ENCODE assay signal across 8 cellular contexts in the genomic region with DNA sequence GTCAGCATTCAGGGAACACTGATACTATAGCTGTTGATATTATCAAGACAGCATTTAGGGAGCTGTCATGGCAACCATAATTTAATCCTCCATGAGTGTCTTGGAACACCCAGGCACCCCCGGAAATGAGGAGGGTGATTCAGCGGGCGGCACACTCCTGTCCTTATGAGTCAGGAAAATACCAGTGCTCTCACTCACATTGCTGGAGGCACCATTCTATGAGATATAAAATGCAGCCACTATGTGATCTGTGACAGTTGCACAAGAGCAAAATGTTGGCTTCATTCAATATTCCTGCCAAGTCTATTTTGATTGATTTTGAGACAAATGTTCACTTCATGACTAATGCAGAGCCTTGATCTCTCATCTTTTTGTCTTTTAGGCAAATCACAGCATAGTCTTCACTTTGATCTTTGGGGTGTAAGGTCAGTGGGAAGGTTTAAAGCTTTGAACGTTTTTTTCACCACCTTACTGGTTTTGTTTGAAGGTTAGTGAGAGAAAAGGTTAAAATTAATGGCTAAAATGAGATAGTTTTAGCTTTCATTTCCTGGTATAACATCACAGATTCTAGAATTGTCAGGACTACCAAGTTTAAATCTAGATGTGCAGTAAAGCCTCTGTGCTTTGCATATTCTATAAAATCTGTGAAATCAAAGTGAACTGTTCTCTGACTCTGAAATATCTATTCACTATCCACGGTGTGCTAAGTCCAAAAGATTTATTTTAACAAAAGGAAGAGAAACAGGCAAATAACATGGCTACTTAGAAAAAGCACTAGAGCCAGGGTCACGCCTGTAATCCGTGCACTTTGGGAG. TPM values are rescaled to one million over a fixed set of nuclear protein-coding genes. Genes with fewer than 3 reads are reported as not detected.
DNase-seq lines count a peak whose midpoint lies in the region; ATAC-seq, FAIRE-seq and TF ChIP-seq lines count a peak whose summit lies in the region.

No MANE protein-coding gene starts in this region.

- no peaks in the 10 kb centered on the region for H3K36me3 Mint-ChIP-seq in astrocyte (ENCODE audit: low read depth, unreplicated experiment)

- no peaks in the 10 kb centered on the region for H3K9me3 Mint-ChIP-seq in astrocyte (ENCODE audit: unreplicated experiment)

- CTCF ChIA-PET in AG04449 (lab: Yijun Ruan, JAX): interaction anchor here (0.8 to 1.4 kb wide), 4 partner anchors 10 to 105 kb away, joined by 3 to 5 read pairs (median 3); no protein-coding TSS in a partner anchor
- CTCF ChIA-PET in HepG2 (lab: Yijun Ruan, JAX; ENCODE audit: low intra/inter-chr PET ratio, low total read pairs): no interaction called here

- H3K4me1 ChIP-seq in astrocyte (ENCODE audit: insufficient read depth, low read length): peaks cover 30% of the 10 kb centered on the region
- peaks cover 99% of the 10 kb centered on the region for H3K4me1 ChIP-seq in HepG2 (ENCODE audit: insufficient read depth, low read length)

- TF ChIP-seq POLR2A in HepG2 (IDR thresholded peaks at IDR 0.05; ENCODE audit: insufficient read depth in 1 of 2, low read depth in 2 of 2, low read length in 2 of 2): no peak

- POLR2A ChIA-PET in AG04449 (lab: Yijun Ruan, JAX): interaction anchor here (0.8 kb wide), 1 partner anchor 18 kb away, joined by 4 read pairs; no protein-coding TSS in a partner anchor
- POLR2A ChIA-PET in HepG2 (lab: Yijun Ruan, JAX): interaction anchor here (0.6 to 3.0 kb wide), 2 partner anchors 12 to 60 kb away, joined by 3 to 37 read pairs; a partner anchor contains a TSS

- peak overlapping the region; percentile 57 for H3K4me3 Mint-ChIP-seq in astrocyte (ENCODE audit: unreplicated experiment)

- WGBS in HepG2 (ENCODE audit: low lambda C conversion rate): 6% methylated on average over 7 of the region's 7 CpGs

- TF ChIP-seq CTCF in AG04449 (IDR thresholded peaks at IDR 0.05; ENCODE audit: insufficient read depth, low read length, missing control alignments) (no peak), astrocyte (IDR thresholded peaks at IDR 0.05; ENCODE audit: insufficient read depth, low read depth, low read length) (no peak), HepG2 (CRISPR knock-in tag; IDR thresholded peaks at IDR 0.05) (no peak)

- H2AFZ ChIP-seq in astrocyte (ENCODE audit: low read depth, low read length) (no peak overlapping the region), HepG2 (ENCODE audit: low read length) (no peak overlapping the region)

- no peaks in the 10 kb centered on the region for H3K79me2 ChIP-seq in astrocyte (ENCODE audit: insufficient read depth, low read length)
- peaks cover 12% of the 10 kb centered on the region for H3K79me2 ChIP-seq in HepG2 (ENCODE audit: insufficient read depth, low read length)

- H3K4me2 ChIP-seq in astrocyte (ENCODE audit: low read length): peak overlapping the region; percentile 79
- peak overlapping the region; percentile 62 for H3K4me2 ChIP-seq in HepG2 (ENCODE audit: low read depth, low read length)

- H3K27ac Mint-ChIP-seq in astrocyte (ENCODE audit: unreplicated experiment): peak overlapping the region; percentile 97

- no TSS peak for BruUV-seq in HepG2 (replicated peaks; lab: Mats Ljungman, UMichigan)

- H3K36me3 ChIP-seq in astrocyte (ENCODE audit: insufficient read depth, low read length): no peaks in the 10 kb centered on the region
- no peaks in the 10 kb centered on the region for H3K36me3 ChIP-seq in HepG2 (replicated peaks in 1 of 2; ENCODE audit: control insufficient read depth in 1 of 2, insufficient read depth in 2 of 2, low read length in 2 of 2)

- H3K4me1 Mint-ChIP-seq in astrocyte (ENCODE audit: low read depth, unreplicated experiment): peaks cover 33% of the 10 kb centered on the region

- H3K27me3 Mint-ChIP-seq in astrocyte (ENCODE audit: low read depth, unreplicated experiment): no peaks in the 10 kb centered on the region

- H3K4me3 ChIP-seq in AG04449 (ENCODE audit: low read depth, low read length): no peak overlapping the region
- H3K4me3 ChIP-seq in astrocyte (ENCODE audit: insufficient read depth, low read depth, low read length): peak overlapping the region; percentile 28
- peak overlapping the region in 1 of 3 experiments; percentile 15; a peak in 2 of 6 replicates for H3K4me3 ChIP-seq in HepG2 (replicated peaks in 1 of 3; ENCODE audit: insufficient read depth in 1 of 3, low read depth in 2 of 3, low read length in 3 of 3)

- peak overlapping the region; percentile 53 for H3K9ac ChIP-seq in astrocyte (ENCODE audit: low read length)
- peak overlapping the region; percentile 25 for H3K9ac ChIP-seq in HepG2 (ENCODE audit: insufficient read depth, low read depth, low read length)

- DNase-seq in AG04449 (ENCODE audit: low read depth, low spot score) (peak; percentile 79), HT-29 (ENCODE audit: low spot score) (peak; percentile 93), astrocyte (ENCODE audit: low read depth) (peak; percentile 94), HepG2 (ENCODE audit: low spot score) (peak; percentile 96), substantia nigra (lab: John Stamatoyannopoulos, UW) (no peak), SHP77 treated with DMSO at 0.1 percent for 48 hours (lab: John Stamatoyannopoulos, UW) (no peak), middle frontal gyrus (ENCODE audit: extremely low spot score, low spot score) (no peak)

- H4K20me1 ChIP-seq in astrocyte (ENCODE audit: insufficient read depth, low read length) (no peaks in the 10 kb centered on the region), HepG2 (ENCODE audit: insufficient read depth, low read length) (no peaks in the 10 kb centered on the region)

- intact Hi-C loops in HepG2 (cut with micrococcal nuclease; ENCODE audit: unreplicated experiment): no loop called here

- peak; percentile 86 for ATAC-seq in HepG2
- no peak for ATAC-seq in HG03196 (IDR thresholded peaks at IDR 0.05; ENCODE audit: unreplicated experiment)

- no peak for TF ChIP-seq RAD21 in HepG2 (CRISPR knock-in tag; IDR thresholded peaks at IDR 0.05)

- TF ChIP-seq EP300 in HepG2 (IDR thresholded peaks at IDR 0.05; ENCODE audit: low read depth in 2 of 2, low read length in 2 of 2): peak in 1 of 2 experiments; percentile 93; a peak in 2 of 4 replicates
- TF ChIP-seq EP300 in HepG2 (CRISPR knock-in tag; IDR thresholded peaks at IDR 0.05; ENCODE audit: borderline replicate concordance): peak; percentile 87

- no peaks in the 10 kb centered on the region for H3K27me3 ChIP-seq in astrocyte (ENCODE audit: insufficient read depth, low read length)
- H3K27me3 ChIP-seq in HepG2 (ENCODE audit: control insufficient read depth in 1 of 2, insufficient read depth in 2 of 2, low read length in 2 of 2): no peaks in the 10 kb centered on the region

- peak; percentile 63 for FAIRE-seq in astrocyte (lab: Jason Lieb, UNC)
- FAIRE-seq in HepG2 (lab: Jason Lieb, UNC): peak; percentile 40

- in situ Hi-C loops in HepG2 (cut with HindIII; ENCODE audit: extremely low pct_ligation_motif_present, low pct_unique_long_range_greater_than_20kb): loop anchor here (25.0 kb wide), 1 partner anchor 1504 kb away; a partner anchor contains a TSS

- H3K9me3 ChIP-seq in astrocyte (ENCODE audit: insufficient read depth, low read depth, low read length) (no peaks in the 10 kb centered on the region), HepG2 (ENCODE audit: low read length) (no peaks in the 10 kb centered on the region)

- H3K27ac ChIP-seq in astrocyte (ENCODE audit: low read depth, low read length) (peak overlapping the region; percentile 88), HepG2 (ENCODE audit: extremely low read length, insufficient read depth, low read length) (peak overlapping the region; percentile 77), substantia nigra (ENCODE audit: low read depth, low read length, poor library complexity, severe bottlenecking) (no peak overlapping the region)

TF ChIP-seq in HepG2, 621 proteins besides CTCF, POLR2A, EP300 and RAD21 (continues in another document):
- TF ChIP-seq ZNF652 (CRISPR knock-in tag; IDR thresholded peaks at IDR 0.05; ENCODE audit: borderline replicate concordance, low read depth) (peak; percentile 46; the same call in 1 of the 2 replicates), HMG20B (CRISPR knock-in tag; conservative IDR thresholded peaks at IDR 0.05) (peak; percentile 83), MAFF (IDR thresholded peaks at IDR 0.05; ENCODE audit: low read depth, low read length) (0 out of 2 replicates have a peak, but pooled peaks have one; percentile 36)

RNA-seq across cellular contexts. Expression of a gene that starts 12.4 kb away (rescaled TPM):
- 24.5 and 27.2 TPM in 2 replicates for total RNA-seq in HT-29 (2014; rRNA removed; shearing (Covaris generic))
- total RNA-seq in astrocyte (21.3 and 24.9 TPM in 2 replicates), HepG2 (2016; rRNA removed; fragmentation: Illumina TruSeq; extraction: Trizol) (54.6 and 64.4 TPM in 2 replicates)
- total RNA-seq in HepG2 (2016; cell fraction: cytosol; rRNA removed; fragmentation: Illumina TruSeq; extraction: Trizol; ENCODE audit: low read depth): 245 and 284 TPM in 2 replicates
- total RNA-seq in HepG2 (2016; cell fraction: insoluble cytoplasmic fraction; rRNA removed; fragmentation: Illumina TruSeq; extraction: Trizol): 54.1 and 61.8 TPM in 2 replicates
- 83.7 and 98.1 TPM in 2 replicates for total RNA-seq in HepG2 (2016; cell fraction: membrane; rRNA removed; fragmentation: Illumina TruSeq; extraction: Trizol)
- total RNA-seq in HepG2 (2016; cell fraction: nucleus; rRNA removed; fragmentation: Illumina TruSeq; extraction: Trizol): 58.3 and 61.0 TPM in 2 replicates
- polyA plus RNA-seq in HepG2 (2011; rRNA removed): 15.9 and 25.0 TPM in 2 replicates
- polyA plus RNA-seq in HepG2 (2011; cell fraction: cytosol; rRNA removed): 7.7 and 11.1 TPM in 2 replicates
- polyA plus RNA-seq in HepG2 (2011; cell fraction: nucleus; rRNA removed): 18.5 and 19.2 TPM in 2 replicates
- polyA plus RNA-seq in HepG2 (2012): 15.2 and 21.2 TPM in 2 replicates
- polyA plus RNA-seq in HepG2 (2016; cell fraction: cytosol; fragmentation: Illumina TruSeq; extraction: Trizol; ENCODE audit: low read depth): 0.86 and 0.93 TPM in 2 replicates
- polyA plus RNA-seq in HepG2 (2016; cell fraction: insoluble cytoplasmic fraction; fragmentation: Illumina TruSeq; extraction: Trizol; ENCODE audit: low read depth): 44.3 and 46.9 TPM in 2 replicates
- 6.4 and 6.9 TPM in 2 replicates for polyA plus RNA-seq in HepG2 (2016; cell fraction: membrane; fragmentation: Illumina TruSeq; extraction: Trizol; ENCODE audit: low read depth)
- 52.4 and 57.1 TPM in 2 replicates for polyA plus RNA-seq in HepG2 (2016; cell fraction: nucleus; fragmentation: Illumina TruSeq; extraction: Trizol; ENCODE audit: insufficient read depth, low read depth)
- polyA minus RNA-seq in HepG2 (2011; rRNA and poly(A)+ RNA removed; ENCODE audit: low replicate concordance): 3.7 and 13.7 TPM in 2 replicates
- 36.2 and 37.1 TPM in 2 replicates for polyA minus RNA-seq in HepG2 (2011; cell fraction: cytosol; rRNA and poly(A)+ RNA removed)
- 132 TPM in 2 replicates for polyA minus RNA-seq in HepG2 (2011; cell fraction: nucleus; rRNA and poly(A)+ RNA removed)

Comparison
In these comparisons a context has a peak if more than half of its experiments do, and no peak if none do; other contexts are left out.
1. DNase-seq: peak in AG04449 (single experiment), HT-29 (single experiment), astrocyte (single experiment) and HepG2 (single experiment); none in substantia nigra (0 of 49), SHP77 treated with DMSO at 0.1 percent for 48 hours (single experiment) and middle frontal gyrus (single experiment).